In the genomic region with DNA sequence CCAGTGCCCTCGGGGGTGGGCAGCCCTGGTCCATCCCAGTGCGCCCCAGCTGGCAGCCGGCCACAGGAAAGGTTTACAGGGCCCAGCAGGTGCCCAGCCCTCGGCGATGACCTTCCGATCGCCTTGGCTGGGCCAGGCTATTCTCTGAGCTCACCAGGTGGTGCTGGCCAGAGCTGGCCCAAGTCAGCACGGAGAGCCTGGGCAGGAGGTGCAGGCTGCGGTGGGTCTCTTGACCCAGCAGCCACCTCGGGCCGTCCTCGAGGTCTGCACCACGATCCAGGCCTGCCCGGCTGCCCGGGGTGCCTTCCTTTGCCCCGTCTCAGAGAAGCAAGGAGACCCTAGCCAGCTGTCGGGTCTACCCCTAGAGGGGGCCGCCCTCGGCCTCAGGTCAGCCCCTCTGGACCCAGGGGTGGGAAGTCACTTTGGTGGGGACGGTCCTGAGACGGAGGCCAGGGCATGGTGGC, we compare ENCODE assay signal across 18 cellular contexts. TPM values are rescaled to one million over a fixed set of nuclear protein-coding genes. Genes with fewer than 3 reads are reported as not detected.
A peak's percentile ranks its signal among the peaks of the same experiment; 100 is the strongest.
DNase-seq lines count a peak whose midpoint lies in the region; ATAC-seq and TF ChIP-seq lines count a peak whose summit lies in the region.
"Had no signal": no experiment of that assay in that cellular context is flagged by ENCODE, and none has a peak within 500 bp of the region (broad histone marks: within the 10 kb centered on the region; RNA-seq: fewer than 3 reads in every experiment).

No MANE protein-coding gene starts in this region.

- H3K27me3 ChIP-seq in neuronal stem cell (ENCODE audit: control insufficient read depth in 3 of 3, insufficient read depth in 3 of 3, low read depth in 1 of 3, low read length in 3 of 3) = peaks cover 0 to 51% (median 4%) of the 10 kb centered on the region in 3 experiments
- peaks cover 0 to 2% of the 10 kb centered on the region in 2 donors for H3K27me3 ChIP-seq in tibial artery

- intact Hi-C loops in left cardiac atrium (cut with DNase I) (loop anchor here in 1 of 2 donors (5.0 kb wide), 1 partner anchor 81 kb away; no protein-coding TSS in a partner anchor), tibial artery (cut with DNase I; ENCODE audit: low total_unique reads) (no loop called here)

- no peaks in the 10 kb centered on the region for H3K79me1 ChIP-seq in neuronal stem cell (ENCODE audit: low read depth, low read length)

- no peak for TF ChIP-seq EP300 in Ishikawa (IDR thresholded peaks at IDR 0.05; ENCODE audit: borderline replicate concordance)

- H2BK120ac ChIP-seq in neuronal stem cell (ENCODE audit: low read depth, low read length) = no peak overlapping the region

- no peaks in the 10 kb centered on the region for H3K9me3 ChIP-seq in neuronal stem cell (replicated peaks in 1 of 2; ENCODE audit: control insufficient read depth in 2 of 2, insufficient read depth in 1 of 2, low read depth in 1 of 2, low read length in 2 of 2)
- no peaks in the 10 kb centered on the region for H3K9me3 ChIP-seq in tibial artery
- H3K9me3 ChIP-seq: SJSA1 had no signal

- H3K18ac ChIP-seq in neuronal stem cell (ENCODE audit: low read length) = peak overlapping the region; percentile 48

- H3K14ac ChIP-seq in neuronal stem cell (ENCODE audit: low read length) = no peak overlapping the region

- H2BK15ac ChIP-seq in neuronal stem cell (ENCODE audit: low read length) = peak overlapping the region; percentile 37

- H3K36me3 ChIP-seq in neuronal stem cell (replicated peaks in 1 of 2; ENCODE audit: control insufficient read depth in 2 of 2, insufficient read depth in 2 of 2, low read length in 2 of 2) = no peaks in the 10 kb centered on the region
- no peaks in the 10 kb centered on the region for H3K36me3 ChIP-seq in tibial artery
- H3K36me3 ChIP-seq: SJSA1 had no signal

- H3K9ac ChIP-seq in neuronal stem cell (ENCODE audit: low read depth, low read length, poor library complexity) = no peak overlapping the region
- H3K9ac ChIP-seq: KMS-11 had no signal

- peak overlapping the region; percentile 43 for H3K23ac ChIP-seq in neuronal stem cell (ENCODE audit: low read depth, low read length, poor library complexity)

- DNase-seq in left cardiac atrium (peak; percentile 25), neuronal stem cell (ENCODE audit: low spot score) (no peak), tibial artery (no peak), T-helper 2 cell (no peak), NCI-H1105 (lab: John Stamatoyannopoulos, UW) (no peak)
- DNase-seq in effector CD8-positive, alpha-beta T cell (lab: John Stamatoyannopoulos, UW) = no peak
- DNase-seq: DMS79, MV-4-11, NCI-H1417 treated with DMSO at 0.1 percent for 48 hours, NCI-H2029, NCI-H345, NCI-H526, PC-9 had no signal

- H2AFZ ChIP-seq in neuronal stem cell (ENCODE audit: low read length) = no peak overlapping the region
- H2AFZ ChIP-seq: PC-9 had no signal

- ATAC-seq in left cardiac atrium = peak in 1 of 2 donors; percentile 7

- H3K4me1 ChIP-seq in neuronal stem cell (ENCODE audit: control insufficient read depth in 2 of 2, insufficient read depth in 1 of 2, low read depth in 1 of 2, low read length in 2 of 2) (no peaks in the 10 kb centered on the region), tibial artery (peaks cover 0 to 27% (median 19%) of the 10 kb centered on the region in 4 donors)

- no peak overlapping the region for H3K27ac ChIP-seq in neuronal stem cell (replicated peaks; ENCODE audit: low read length)
- H3K27ac ChIP-seq in tibial artery = peak overlapping the region; percentile 28 to 57
- H3K27ac ChIP-seq: C4-2B, KMS-11, PC-9, SJSA1 had no signal

- peak overlapping the region; percentile 58 for H2BK12ac ChIP-seq in neuronal stem cell (ENCODE audit: low read length)

- H2AK5ac ChIP-seq in neuronal stem cell (ENCODE audit: low read depth, low read length) = peak overlapping the region; percentile 52

- no peak for TF ChIP-seq CTCF in tibial artery (IDR thresholded peaks at IDR 0.05)

- H3K4me3 ChIP-seq in neuronal stem cell (ENCODE audit: low read length in 2 of 2) (no peak overlapping the region), tibial artery (no peak overlapping the region)
- H3K4me3 ChIP-seq: PC-9, SJSA1 had no signal

- WGBS in neuronal stem cell (ENCODE audit: extremely low coverage in 2 of 2, insufficient read length in 2 of 2, insufficient replicate concordance in 1 of 2), 2 donors = no CpG with 5 or more reads among the region's 21 CpGs

- no peak overlapping the region for H3K4me2 ChIP-seq in neuronal stem cell (ENCODE audit: insufficient read depth, low read length, poor library complexity, severe bottlenecking)
- H3K4me2 ChIP-seq: KMS-11, PC-9 had no signal

- TF ChIP-seq RAD21 in Ishikawa (IDR thresholded peaks at IDR 0.05; ENCODE audit: low read depth) = no peak

- H4K91ac ChIP-seq in neuronal stem cell (ENCODE audit: low read depth, low read length, poor library complexity) = no peak overlapping the region

- H3K4ac ChIP-seq in neuronal stem cell (ENCODE audit: low read length) = no peak overlapping the region

- H4K8ac ChIP-seq in neuronal stem cell (ENCODE audit: low read depth, low read length) = no peak overlapping the region

- peak overlapping the region; percentile 24 for H2BK5ac ChIP-seq in neuronal stem cell (ENCODE audit: low read length)

TF ChIP-seq in Ishikawa, 13 proteins besides CTCF, POLR2A, EP300 and RAD21:
- TF ChIP-seq, protein P1, sequence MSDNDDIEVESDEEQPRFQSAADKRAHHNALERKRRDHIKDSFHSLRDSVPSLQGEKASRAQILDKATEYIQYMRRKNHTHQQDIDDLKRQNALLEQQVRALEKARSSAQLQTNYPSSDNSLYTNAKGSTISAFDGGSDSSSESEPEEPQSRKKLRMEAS (IDR thresholded peaks at IDR 0.05) = no peak; the same call in 1 of the 2 replicates
- TF ChIP-seq TAF1 (IDR thresholded peaks at IDR 0.05; ENCODE audit: low read depth) (no peak), ZBTB7A (IDR thresholded peaks at IDR 0.05; ENCODE audit: low read depth) (0 out of 2 replicates have a peak, but pooled peaks have one; percentile 13), NFIC (IDR thresholded peaks at IDR 0.05) (peak; percentile 56), TCF12 (IDR thresholded peaks at IDR 0.05; ENCODE audit: low read depth) (0 out of 2 replicates have a peak, but pooled peaks have one; percentile 26)
- TF ChIP-seq, protein P2, sequence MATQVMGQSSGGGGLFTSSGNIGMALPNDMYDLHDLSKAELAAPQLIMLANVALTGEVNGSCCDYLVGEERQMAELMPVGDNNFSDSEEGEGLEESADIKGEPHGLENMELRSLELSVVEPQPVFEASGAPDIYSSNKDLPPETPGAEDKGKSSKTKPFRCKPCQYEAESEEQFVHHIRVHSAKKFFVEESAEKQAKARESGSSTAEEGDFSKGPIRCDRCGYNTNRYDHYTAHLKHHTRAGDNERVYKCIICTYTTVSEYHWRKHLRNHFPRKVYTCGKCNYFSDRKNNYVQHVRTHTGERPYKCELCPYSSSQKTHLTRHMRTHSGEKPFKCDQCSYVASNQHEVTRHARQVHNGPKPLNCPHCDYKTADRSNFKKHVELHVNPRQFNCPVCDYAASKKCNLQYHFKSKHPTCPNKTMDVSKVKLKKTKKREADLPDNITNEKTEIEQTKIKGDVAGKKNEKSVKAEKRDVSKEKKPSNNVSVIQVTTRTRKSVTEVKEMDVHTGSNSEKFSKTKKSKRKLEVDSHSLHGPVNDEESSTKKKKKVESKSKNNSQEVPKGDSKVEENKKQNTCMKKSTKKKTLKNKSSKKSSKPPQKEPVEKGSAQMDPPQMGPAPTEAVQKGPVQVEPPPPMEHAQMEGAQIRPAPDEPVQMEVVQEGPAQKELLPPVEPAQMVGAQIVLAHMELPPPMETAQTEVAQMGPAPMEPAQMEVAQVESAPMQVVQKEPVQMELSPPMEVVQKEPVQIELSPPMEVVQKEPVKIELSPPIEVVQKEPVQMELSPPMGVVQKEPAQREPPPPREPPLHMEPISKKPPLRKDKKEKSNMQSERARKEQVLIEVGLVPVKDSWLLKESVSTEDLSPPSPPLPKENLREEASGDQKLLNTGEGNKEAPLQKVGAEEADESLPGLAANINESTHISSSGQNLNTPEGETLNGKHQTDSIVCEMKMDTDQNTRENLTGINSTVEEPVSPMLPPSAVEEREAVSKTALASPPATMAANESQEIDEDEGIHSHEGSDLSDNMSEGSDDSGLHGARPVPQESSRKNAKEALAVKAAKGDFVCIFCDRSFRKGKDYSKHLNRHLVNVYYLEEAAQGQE (IDR thresholded peaks at IDR 0.05; ENCODE audit: low read depth) = no peak

RNA-seq across cellular contexts. Expression of gene PERM1, which starts 0.4 kb away (rescaled TPM):
- total RNA-seq in left cardiac atrium = 10 to 100 TPM; 78.9 to 85.5 TPM
- not detected for polyA plus RNA-seq in neuronal stem cell (2013, experiment 1 of 2)
- 0.01 TPM for polyA plus RNA-seq in neuronal stem cell (2013, experiment 2 of 2)
- total RNA-seq: H1 had no signal
- polyA plus RNA-seq: H1 had no signal

RNA-seq across cellular contexts. Expression of gene PLEKHN1, which starts 15.2 kb away (rescaled TPM):
- under 1 TPM; 0.38 to 0.50 TPM for total RNA-seq in left cardiac atrium
- 0.07 TPM for polyA plus RNA-seq in neuronal stem cell (2013, experiment 1 of 2)
- 0.03 TPM for polyA plus RNA-seq in neuronal stem cell (2013, experiment 2 of 2)

RNA-seq across cellular contexts. Expression of gene HES4, which starts 18.4 kb away (rescaled TPM):
- 10 to 100 TPM; 42.1 to 68.3 TPM for total RNA-seq in left cardiac atrium
- 312 TPM for polyA plus RNA-seq in neuronal stem cell (2013, experiment 1 of 2)
- 285 TPM for polyA plus RNA-seq in neuronal stem cell (2013, experiment 2 of 2)

RNA-seq across cellular contexts. Expression of gene KLHL17, which starts 21.1 kb away (rescaled TPM):
- 1 to 10 TPM; 5.7 to 8.2 TPM for total RNA-seq in left cardiac atrium
- 22.0 TPM for polyA plus RNA-seq in neuronal stem cell (2013, experiment 1 of 2)
- 20.9 TPM for polyA plus RNA-seq in neuronal stem cell (2013, experiment 2 of 2)

RNA-seq across cellular contexts. Expression of gene NOC2L, which starts 22.5 kb away (rescaled TPM):
- total RNA-seq in left cardiac atrium = 10 to 100 TPM; 38.1 to 48.7 TPM
- polyA plus RNA-seq in neuronal stem cell (2013, experiment 1 of 2) = 33.5 TPM
- polyA plus RNA-seq in neuronal stem cell (2013, experiment 2 of 2) = 32.6 TPM
